In the genomic region with DNA sequence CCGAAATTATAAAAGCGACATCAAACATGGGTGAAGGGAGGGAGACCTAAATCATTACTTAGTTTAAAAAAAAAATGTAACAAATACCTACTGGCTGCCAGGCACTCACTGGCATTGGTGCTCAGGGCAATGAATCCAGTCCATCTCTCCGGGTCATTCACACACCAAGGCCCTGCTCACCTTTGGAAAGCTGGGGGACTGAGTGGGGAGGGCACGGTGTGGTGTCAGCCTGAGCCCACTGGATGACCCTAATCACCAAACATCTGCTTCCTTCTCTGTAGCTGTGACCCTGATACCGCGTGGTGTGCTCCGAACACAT, we compare ENCODE assay signal across 8 cellular contexts. TPM values are rescaled to one million over a fixed set of nuclear protein-coding genes. Genes with fewer than 3 reads are reported as not detected.
DNase-seq lines count a peak whose midpoint lies in the region; ATAC-seq, FAIRE-seq and TF ChIP-seq lines count a peak whose summit lies in the region.

No MANE protein-coding gene starts in this region.

- no peak for TF ChIP-seq POLR2A in breast epithelium (IDR thresholded peaks at IDR 0.05)

- H3K9me3 Mint-ChIP-seq in stimulated activated naive CD8-positive, alpha-beta T cell treated with anti-CD3 and anti-CD28 coated beads, Interleukin-15, Interleukin-2, amounts not matched to agents 100 ng/mL and 50 ng/mL, for 24 hours: no peaks in the 10 kb centered on the region
- H3K9me3 Mint-ChIP-seq in mesothelial cell of epicardium: no peaks in the 10 kb centered on the region

- H3K27me3 Mint-ChIP-seq in stimulated activated naive CD8-positive, alpha-beta T cell treated with anti-CD3 and anti-CD28 coated beads, Interleukin-15, Interleukin-2, amounts not matched to agents 100 ng/mL and 50 ng/mL, for 24 hours: no peaks in the 10 kb centered on the region
- no peaks in the 10 kb centered on the region for H3K27me3 Mint-ChIP-seq in mesothelial cell of epicardium (ENCODE audit: low read depth)

- DNase-seq in stimulated activated naive CD8-positive, alpha-beta T cell treated with anti-CD3 and anti-CD28 coated beads, Interleukin-15, Interleukin-2, amounts not matched to agents 100 U/mL and 50 U/mL, for 24 hours: no peak
- DNase-seq in breast epithelium (ENCODE audit: low spot score in 2 of 2): no peak
- DNase-seq in mesothelial cell of epicardium (ENCODE audit: low spot score in 2 of 2, unreplicated experiment in 2 of 2): no peak
- DNase-seq in aorta: no peak
- no peak for DNase-seq in RCC 7860 (ENCODE audit: low spot score)
- DNase-seq in RPMI8226: no peak

- TF ChIP-seq CTCF in breast epithelium (IDR thresholded peaks at IDR 0.05) (no peak), mesothelial cell of epicardium (IDR thresholded peaks at IDR 0.05; ENCODE audit: unreplicated experiment) (no peak)

- 10 to 21% methylated on average over 7 of the region's 7 CpGs for WGBS in aorta, 2 donors

- H3K27me3 ChIP-seq in breast epithelium (no peaks in the 10 kb centered on the region), aorta (ENCODE audit: control insufficient read depth in 1 of 2, insufficient read depth in 2 of 2, low read length in 1 of 2) (no peaks in the 10 kb centered on the region)

- intact Hi-C loops in breast epithelium (cut with DNase I; ENCODE audit: low total_unique reads): no loop called here
- intact Hi-C loops in aorta (cut with DNase I): no loop called here

- peak overlapping the region; percentile 96 for H3K27ac Mint-ChIP-seq in stimulated activated naive CD8-positive, alpha-beta T cell treated with anti-CD3 and anti-CD28 coated beads, Interleukin-15, Interleukin-2, amounts not matched to agents 100 ng/mL and 50 ng/mL, for 24 hours
- peak overlapping the region; percentile 94 for H3K27ac Mint-ChIP-seq in mesothelial cell of epicardium

- H3K36me3 ChIP-seq in breast epithelium (no peaks in the 10 kb centered on the region), aorta (ENCODE audit: control insufficient read depth in 1 of 2, insufficient read depth in 2 of 2, low read length in 1 of 2) (peaks cover 3 to 4% of the 10 kb centered on the region in 2 donors)

- peaks cover 25% of the 10 kb centered on the region for H3K36me3 Mint-ChIP-seq in stimulated activated naive CD8-positive, alpha-beta T cell treated with anti-CD3 and anti-CD28 coated beads, Interleukin-15, Interleukin-2, amounts not matched to agents 100 ng/mL and 50 ng/mL, for 24 hours (ENCODE audit: low read depth)
- peaks cover 15% of the 10 kb centered on the region for H3K36me3 Mint-ChIP-seq in mesothelial cell of epicardium

- H3K27ac ChIP-seq in breast epithelium (peak overlapping the region; percentile 94), aorta (ENCODE audit: low read depth in 1 of 2, low read length in 2 of 2) (peak overlapping the region in 1 of 2 donors; percentile 68)

- H3K4me3 ChIP-seq in breast epithelium: peak overlapping the region; percentile 78 to 93 (median 81)
- H3K4me3 ChIP-seq in aorta (ENCODE audit: low read length in 2 of 2): peak overlapping the region; percentile 54 to 91

- FAIRE-seq in RCC 7860 (lab: Jason Lieb, UNC): no peak

- H3K9me3 ChIP-seq in breast epithelium (no peaks in the 10 kb centered on the region), aorta (ENCODE audit: control insufficient read depth, low read length) (no peaks in the 10 kb centered on the region)

- peaks cover 0 to 3% of the 10 kb centered on the region in 2 donors for H3K4me1 ChIP-seq in breast epithelium
- H3K4me1 ChIP-seq in aorta (ENCODE audit: control insufficient read depth in 1 of 2, insufficient read depth in 2 of 2, low read length in 2 of 2): no peaks in the 10 kb centered on the region

- H3K4me3 Mint-ChIP-seq in stimulated activated naive CD8-positive, alpha-beta T cell treated with anti-CD3 and anti-CD28 coated beads, Interleukin-15, Interleukin-2, amounts not matched to agents 100 ng/mL and 50 ng/mL, for 24 hours: peak overlapping the region; percentile 94
- peak overlapping the region; percentile 93 for H3K4me3 Mint-ChIP-seq in mesothelial cell of epicardium

- H3K4me1 Mint-ChIP-seq in stimulated activated naive CD8-positive, alpha-beta T cell treated with anti-CD3 and anti-CD28 coated beads, Interleukin-15, Interleukin-2, amounts not matched to agents 100 ng/mL and 50 ng/mL, for 24 hours (ENCODE audit: low read depth): peaks cover 27% of the 10 kb centered on the region
- peaks cover 19% of the 10 kb centered on the region for H3K4me1 Mint-ChIP-seq in mesothelial cell of epicardium

- no peak for ATAC-seq in stimulated activated naive CD8-positive, alpha-beta T cell treated with anti-CD3 and anti-CD28 coated beads, Interleukin-15, Interleukin-2, amounts not matched to agents 100 U/mL and 50 U/mL, for 24 hours
- ATAC-seq in aorta (ENCODE audit: low FRiP score) (no peak), GM18873 (IDR thresholded peaks at IDR 0.05; ENCODE audit: low FRiP score, unreplicated experiment) (no peak)

RNA-seq across cellular contexts. Expression of a gene that starts 0.3 kb away (rescaled TPM):
- total RNA-seq in breast epithelium: 10 to 100 TPM; 57.4 to 72.6 (median 71.0) TPM
- total RNA-seq in mesothelial cell of epicardium: 87.3 to 88.9 TPM (median 88.6 TPM) in 3 replicates
- total RNA-seq in aorta: 10 to 100 TPM; 77.7 to 77.9 TPM
- 10 to 100 TPM; 73.6 to 82.6 TPM for polyA plus RNA-seq in aorta

RNA-seq across cellular contexts. Expression of a gene that starts 30.2 kb away (rescaled TPM):
- total RNA-seq in breast epithelium (10 to 100 TPM; 44.9 to 59.1 (median 45.1) TPM), mesothelial cell of epicardium (50.0 to 55.2 TPM (median 52.9 TPM) in 3 replicates), aorta (10 to 100 TPM; 37.0 to 46.0 TPM)
- 10 to 100 TPM in 1 of 2 donors, 1 to 10 TPM in 1; 7.4 to 30.4 TPM for polyA plus RNA-seq in aorta
